Comparison of ENCODE assay signal across 7 cellular contexts in the genomic region with DNA sequence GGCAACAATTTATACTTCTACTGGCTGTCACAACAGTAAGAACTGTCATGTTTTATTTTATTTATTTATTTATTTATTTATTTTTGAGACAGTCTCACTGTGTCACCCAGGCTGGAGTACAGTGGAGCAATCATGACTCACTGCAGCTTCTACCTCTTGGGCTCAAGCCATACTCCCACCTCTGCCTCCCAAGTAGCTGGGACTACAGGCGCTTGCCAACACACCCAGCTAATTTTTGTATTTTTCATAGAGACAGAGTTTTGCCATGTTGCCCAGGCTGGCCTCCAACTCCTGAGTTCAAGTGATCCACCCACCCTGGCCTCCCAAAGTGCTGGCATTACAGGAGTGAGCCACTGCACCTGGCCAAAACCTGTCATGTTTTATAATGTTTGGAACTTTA.
DNase-seq lines count a peak whose midpoint lies in the region; ATAC-seq and TF ChIP-seq lines count a peak whose summit lies in the region.
"Not testable (repeated sequence)": the region's sequence is repeated elsewhere in the genome, so short reads cannot be mapped to it uniquely, and the experiment has no call there.

No MANE protein-coding gene starts in this region.

- H3K27ac ChIP-seq in GM23248 (peak overlapping the region; percentile 51), foreskin keratinocyte (peak overlapping the region; percentile 64)

- H3F3A ChIP-seq in GM23248 (ENCODE audit: insufficient read depth): peaks cover 49% of the 10 kb centered on the region

- not testable (repeated sequence) for H4K20me1 ChIP-seq in GM23248 (ENCODE audit: insufficient read depth)

- H3K79me2 ChIP-seq in GM23248 (ENCODE audit: insufficient read depth): not testable (repeated sequence)

- 0 out of 2 replicates have a peak overlapping the region, but pooled peaks have one; percentile 23 for H3K9ac ChIP-seq in GM23248

- not testable (repeated sequence) for H2AFZ ChIP-seq in GM23248

- H3K4me2 ChIP-seq in GM23248 (ENCODE audit: unreplicated experiment): peak overlapping the region; percentile 12

- not testable (repeated sequence) for H3K9me2 ChIP-seq in GM23248 (ENCODE audit: insufficient read depth)

- H3K4me3 ChIP-seq in GM23248; MG63; astrocyte of the cerebellum (ENCODE audit: low read depth, low read length); epithelial cell of esophagus (ENCODE audit: low read length): not testable (repeated sequence)

- not testable (repeated sequence) for H3K27me3 ChIP-seq in GM23248 (replicated peaks; ENCODE audit: insufficient read depth); MG63; foreskin keratinocyte

- not testable (repeated sequence) for H3K9me3 ChIP-seq in GM23248 (ENCODE audit: low read depth); MG63

- WGBS in GM23248 (ENCODE audit: low coverage in 1 of 2, low lambda C conversion rate in 2 of 2, missing lambda C conversion rate in 2 of 2), 2 experiments: 37 to 67% methylated on average over 1 of the region's 1 CpG

- peak; percentile 81 for ATAC-seq in foreskin keratinocyte
- peak; percentile 70 for ATAC-seq in omental fat pad (ENCODE audit: low FRiP score)

- H3K4me1 ChIP-seq in GM23248 (ENCODE audit: insufficient read depth): peaks cover 35% of the 10 kb centered on the region
- H3K4me1 ChIP-seq in foreskin keratinocyte: peaks cover 14% of the 10 kb centered on the region

- TF ChIP-seq CTCF in astrocyte of the cerebellum (IDR thresholded peaks at IDR 0.05; ENCODE audit: low read depth, low read length, missing control alignments); epithelial cell of esophagus (IDR thresholded peaks at IDR 0.05; ENCODE audit: insufficient read depth, low read depth, low read length, missing control alignments); foreskin keratinocyte (conservative IDR thresholded peaks at IDR 0.05); omental fat pad (IDR thresholded peaks at IDR 0.05): not testable (repeated sequence)

- H3K36me3 ChIP-seq in GM23248 (ENCODE audit: low read depth); MG63: not testable (repeated sequence)

- DNase-seq in GM23248: peak; percentile 76
- DNase-seq in MG63: peak; percentile 59
- peak; percentile 81 for DNase-seq in RPMI7951 (ENCODE audit: low read depth)
- DNase-seq in astrocyte of the cerebellum (ENCODE audit: low read depth): peak; percentile 24
- DNase-seq in epithelial cell of esophagus (ENCODE audit: low read depth): peak; percentile 80
- not testable (repeated sequence) for DNase-seq in foreskin keratinocyte; omental fat pad (ENCODE audit: low spot score)

- in situ Hi-C loops in GM23248 (cut with MboI); astrocyte of the cerebellum (cut with HindIII; ENCODE audit: low sequenced_read_pairs): not testable (repeated sequence)
